ENCODE assay signal across 1 cellular context in genomic region chr4:109803924-109804571, GRCh38.
TF ChIP-seq lines count a peak whose summit lies in the region.

No MANE protein-coding gene starts in this region.

TF ChIP-seq in WTC11, 78 proteins besides CTCF, POLR2A, EP300 and RAD21:
- TF ChIP-seq ZNF532 (CRISPR knock-in tag; IDR thresholded peaks at IDR 0.05; ENCODE audit: borderline replicate concordance) (no peak), ZNF121 (CRISPR knock-in tag; IDR thresholded peaks at IDR 0.05) (peak; percentile 73; the same call in 1 of the 2 replicates), HMGA2 (CRISPR knock-in tag; IDR thresholded peaks at IDR 0.05) (no peak), NFE2L1 (CRISPR knock-in tag; IDR thresholded peaks at IDR 0.05) (no peak), JUN (CRISPR knock-in tag; IDR thresholded peaks at IDR 0.05) (no peak), TEAD1 (CRISPR knock-in tag; IDR thresholded peaks at IDR 0.05) (no peak), IRF1 (CRISPR knock-in tag; IDR thresholded peaks at IDR 0.05) (no peak)
